In the genomic region with DNA sequence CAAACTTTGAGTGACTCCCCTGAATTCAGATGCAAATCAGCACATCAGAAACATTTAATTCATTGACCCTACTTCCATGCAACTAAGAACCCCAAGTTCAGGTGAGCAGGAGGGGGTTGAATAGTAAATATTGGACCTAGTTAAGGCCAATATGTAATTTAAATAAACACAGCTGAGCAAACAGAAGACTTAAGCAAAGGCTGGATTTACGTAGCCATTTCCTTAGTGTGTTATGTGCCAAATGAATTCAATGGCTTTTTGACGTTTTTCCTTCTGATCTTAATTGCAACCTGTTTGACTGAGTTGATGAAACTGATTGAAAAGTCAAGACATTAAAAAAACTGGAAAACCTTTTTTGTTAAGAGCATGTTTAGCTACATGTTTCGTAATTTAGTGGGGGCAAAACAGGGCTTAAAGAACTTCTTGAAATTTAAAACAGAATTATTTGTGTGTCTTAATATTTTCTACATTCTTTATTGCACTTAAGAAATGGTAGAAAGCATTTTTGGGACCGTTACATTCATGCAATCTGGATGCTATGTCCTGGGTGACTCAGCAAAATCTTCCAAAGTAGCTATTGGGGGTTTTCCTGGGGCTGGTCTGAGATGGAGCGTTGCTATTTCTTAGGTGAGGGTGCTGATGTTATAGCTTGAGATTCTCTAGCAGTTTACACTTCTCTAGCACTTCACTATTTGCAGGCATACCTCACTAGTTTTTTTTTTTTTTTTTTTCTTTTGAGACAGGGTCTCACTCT, we compare ENCODE assay signal across 12 cellular contexts. TPM values are rescaled to one million over a fixed set of nuclear protein-coding genes. Genes with fewer than 3 reads are reported as not detected.
A peak's percentile ranks its signal among the peaks of the same experiment; 100 is the strongest.
DNase-seq lines count a peak whose midpoint lies in the region; ATAC-seq, FAIRE-seq and TF ChIP-seq lines count a peak whose summit lies in the region.
"Had no signal": no experiment of that assay in that cellular context is flagged by ENCODE, and none has a peak within 500 bp of the region (broad histone marks: within the 10 kb centered on the region; RNA-seq: fewer than 3 reads in every experiment).

No MANE protein-coding gene starts in this region.

- in situ Hi-C loops in IMR-90 (cut with MboI; ENCODE audit: low sequenced_read_pairs): no loop called here

- H3K9me3 ChIP-seq in IMR-90 (ENCODE audit: control insufficient read depth, insufficient read depth, low read length): no peaks in the 10 kb centered on the region; the same call in 1 of the 2 replicates
- no peaks in the 10 kb centered on the region for H3K9me3 ChIP-seq in endothelial cell of umbilical vein (replicated peaks; ENCODE audit: control insufficient read depth, insufficient read depth, low read length)
- H3K9me3 ChIP-seq: vagina had no signal

- no peak overlapping the region for H3K4me3 Mint-ChIP-seq in activated T-cell treated with anti-CD3 and anti-CD28 coated beads, Interleukin-2, amount 50 U/mL, for 4 hours
- H3K4me3 Mint-ChIP-seq: activated CD4-positive, alpha-beta T cell treated with anti-CD3 and anti-CD28 coated beads, Interleukin-2, amount 10 ng/mL, durations not matched to agents 7 days and 5 days; neural crest cell had no signal

- BruUV-seq in IMR-90 (replicated peaks; lab: Mats Ljungman, UMichigan): no TSS peak
- no TSS peak for BruUV-seq in endothelial cell of umbilical vein (replicated peaks; lab: Mats Ljungman, UMichigan)

- H3K9me1 ChIP-seq in IMR-90 (ENCODE audit: insufficient read depth, low read length): peaks cover 4% of the 10 kb centered on the region; the same call in 1 of the 2 replicates
- no peaks in the 10 kb centered on the region for H3K9me1 ChIP-seq in endothelial cell of umbilical vein (replicated peaks; ENCODE audit: control insufficient read depth, extremely low read depth, insufficient read depth, low read length)

- peak; percentile 37 for DNase-seq in A172 (ENCODE audit: low spot score)
- peak; percentile 71 for DNase-seq in IMR-90
- DNase-seq in NCI-H748 treated with DMSO at 0.1 percent for 48 hours (lab: John Stamatoyannopoulos, UW): peak; percentile 94
- peak; percentile 89 for DNase-seq in endothelial cell of umbilical vein (ENCODE audit: low read depth, low spot score)
- DNase-seq in cardiac septum (ENCODE audit: low spot score): no peak
- DNase-seq in GOT3 (lab: John Stamatoyannopoulos, UW): no peak
- DNase-seq in activated T-cell treated with anti-CD3 and anti-CD28 coated beads, Interleukin-2, amount 50 U/mL, for 4 hours: no peak
- DNase-seq in OCI-M2 (lab: John Stamatoyannopoulos, UW; ENCODE audit: unreplicated experiment): no peak
- DNase-seq: activated CD4-positive, alpha-beta T cell treated with anti-CD3 and anti-CD28 coated beads, Interleukin-2, amount 10 ng/mL, durations not matched to agents 7 days and 5 days; T-helper 1 cell had no signal

- no peak overlapping the region for H2AK5ac ChIP-seq in IMR-90 (ENCODE audit: low read depth, low read length)

- H3K9ac ChIP-seq in IMR-90 (ENCODE audit: low read depth, low read length) (no peak overlapping the region), endothelial cell of umbilical vein (replicated peaks; ENCODE audit: extremely low read depth, insufficient read depth, low read length) (no peak overlapping the region)

- H3K27ac ChIP-seq in IMR-90 (ENCODE audit: insufficient read depth, low read length) (peak overlapping the region; percentile 14; the same call in 1 of the 2 replicates), endothelial cell of umbilical vein (ENCODE audit: insufficient read depth, low read depth, low read length) (no peak overlapping the region)
- H3K27ac ChIP-seq: vagina had no signal

- H3K4me2 ChIP-seq in IMR-90 (ENCODE audit: low read depth, low read length): no peak overlapping the region
- H3K4me2 ChIP-seq in endothelial cell of umbilical vein (ENCODE audit: insufficient read depth, low read length): no peak overlapping the region

- H3K14ac ChIP-seq in IMR-90 (replicated peaks; ENCODE audit: low read depth, low read length): 0 out of 2 replicates have a peak overlapping the region, but pooled peaks have one; percentile 69

- peak overlapping the region; percentile 76; the same call in 1 of the 2 replicates for H2BK20ac ChIP-seq in IMR-90 (ENCODE audit: low read depth, low read length)

- TF ChIP-seq POLR2A in IMR-90 (IDR thresholded peaks at IDR 0.05; ENCODE audit: low read depth, low read length) (no peak), endothelial cell of umbilical vein (IDR thresholded peaks at IDR 0.05; ENCODE audit: low read depth, low read length) (no peak)

- dilution Hi-C loops in IMR-90 (cut with HindIII; ENCODE audit: low sequenced_read_pairs, unreplicated experiment): no loop called here
- dilution Hi-C loops in endothelial cell of umbilical vein (cut with MboI; ENCODE audit: extremely low pct_ligation_motif_present, low sequenced_read_pairs): no loop called here

- no peak overlapping the region; the same call in 2 of the 3 replicates for H2BK15ac ChIP-seq in IMR-90 (ENCODE audit: low read depth, low read length)

- no peaks in the 10 kb centered on the region for H4K20me1 ChIP-seq in IMR-90 (ENCODE audit: insufficient read depth, low read length)
- H4K20me1 ChIP-seq in endothelial cell of umbilical vein (replicated peaks; ENCODE audit: control insufficient read depth, extremely low read depth, insufficient read depth, low read length): no peaks in the 10 kb centered on the region

- H2AK9ac ChIP-seq in IMR-90 (replicated peaks; ENCODE audit: low read depth, low read length, poor library complexity): no peak overlapping the region

- 20% methylated on average over 1 of the region's 5 CpGs; no CpG with 5 or more reads in 1 of the 2 experiments for WGBS in IMR-90 (ENCODE audit: extremely low coverage in 2 of 2, insufficient read length in 1 of 2), 2 experiments

- 0 out of 2 replicates have a peak overlapping the region, but pooled peaks have one; percentile 23 for H4K91ac ChIP-seq in IMR-90 (ENCODE audit: insufficient read depth, low read depth, low read length)

- H3K79me1 ChIP-seq in IMR-90 (ENCODE audit: low read depth in 1 of 2, low read length in 2 of 2): no peaks in the 10 kb centered on the region

- TF ChIP-seq CTCF in IMR-90 (conservative IDR thresholded peaks at IDR 0.05; ENCODE audit: low read depth, low read length): no peak
- no peak for TF ChIP-seq CTCF in endothelial cell of umbilical vein (IDR thresholded peaks at IDR 0.05; ENCODE audit: extremely low read depth in 1 of 2, insufficient read depth in 1 of 2, low read depth in 1 of 2, low read length in 2 of 2)

- H3K27me3 ChIP-seq in IMR-90 (ENCODE audit: control insufficient read depth, insufficient read depth, low read length) (no peaks in the 10 kb centered on the region), endothelial cell of umbilical vein (ENCODE audit: control insufficient read depth in 2 of 2, insufficient read depth in 2 of 2, low read length in 2 of 2) (no peaks in the 10 kb centered on the region)
- H3K27me3 ChIP-seq: vagina had no signal

- no peak overlapping the region for H3K4me3 ChIP-seq in IMR-90 (ENCODE audit: insufficient read depth, low read depth, low read length)
- H3K4me3 ChIP-seq in endothelial cell of umbilical vein (replicated peaks in 1 of 3; ENCODE audit: insufficient read depth in 1 of 3, low read depth in 1 of 3, low read length in 3 of 3): no peak overlapping the region
- H3K4me3 ChIP-seq: vagina had no signal

- H4K8ac ChIP-seq in IMR-90 (ENCODE audit: low read depth in 2 of 2, low read length in 2 of 2): peak overlapping the region; percentile 19 to 41; a peak in 2 of 4 replicates

- H3K4me1 ChIP-seq in IMR-90 (ENCODE audit: control insufficient read depth, insufficient read depth, low read length): peaks cover 5% of the 10 kb centered on the region; the same call in 1 of the 2 replicates
- H3K4me1 ChIP-seq in endothelial cell of umbilical vein (ENCODE audit: control insufficient read depth, extremely low read depth, insufficient read depth, low read length): no peaks in the 10 kb centered on the region
- H3K4me1 ChIP-seq: vagina had no signal

- no peaks in the 10 kb centered on the region for H3K4me1 Mint-ChIP-seq in activated T-cell treated with anti-CD3 and anti-CD28 coated beads, Interleukin-2, amount 50 U/mL, for 4 hours (ENCODE audit: low read depth)
- H3K4me1 Mint-ChIP-seq: activated CD4-positive, alpha-beta T cell treated with anti-CD3 and anti-CD28 coated beads, Interleukin-2, amount 10 ng/mL, durations not matched to agents 7 days and 5 days had no signal

- H3K79me2 ChIP-seq in endothelial cell of umbilical vein (ENCODE audit: control insufficient read depth, insufficient read depth, low read length): no peaks in the 10 kb centered on the region

- no peak for TF ChIP-seq RAD21 in IMR-90 (IDR thresholded peaks at IDR 0.05; ENCODE audit: low read length)

- POLR2A ChIA-PET in IMR-90 (lab: Charles Lee; ENCODE audit: unreplicated experiment): no interaction called here
- POLR2A ChIA-PET in endothelial cell of umbilical vein (lab: Charles Lee): no interaction called here

- peak overlapping the region; percentile 47 for H2BK5ac ChIP-seq in IMR-90 (ENCODE audit: low read depth, low read length, poor library complexity, severe bottlenecking)

- no peaks in the 10 kb centered on the region for H3K27me3 Mint-ChIP-seq in activated T-cell treated with anti-CD3 and anti-CD28 coated beads, Interleukin-2, amount 50 U/mL, for 4 hours (ENCODE audit: low read depth)
- H3K27me3 Mint-ChIP-seq: activated CD4-positive, alpha-beta T cell treated with anti-CD3 and anti-CD28 coated beads, Interleukin-2, amount 10 ng/mL, durations not matched to agents 7 days and 5 days had no signal

- H2AFZ ChIP-seq in IMR-90 (replicated peaks; ENCODE audit: low read length, poor library complexity): no peak overlapping the region
- H2AFZ ChIP-seq in endothelial cell of umbilical vein (ENCODE audit: low read depth, low read length): no peak overlapping the region

- H3K36me3 ChIP-seq in IMR-90 (ENCODE audit: control insufficient read depth, insufficient read depth, low read length): no peaks in the 10 kb centered on the region
- H3K36me3 ChIP-seq in endothelial cell of umbilical vein (ENCODE audit: control insufficient read depth in 2 of 2, extremely low read depth in 1 of 2, insufficient read depth in 2 of 2, low read length in 2 of 2): no peaks in the 10 kb centered on the region
- H3K36me3 ChIP-seq: vagina had no signal

- CTCF ChIA-PET in IMR-90 (lab: Yijun Ruan, JAX): interaction anchor here (1.7 kb wide), 1 partner anchor 25 kb away, joined by 10 read pairs; a partner anchor contains a TSS
- CTCF ChIA-PET in endothelial cell of umbilical vein (lab: Charles Lee): interaction anchor here (0.8 to 1.3 kb wide), 3 partner anchors 13 to 55 kb away, joined by 3 read pairs; no protein-coding TSS in a partner anchor

- H3K18ac ChIP-seq in IMR-90 (ENCODE audit: low read depth, low read length): peak overlapping the region; percentile 62; the same call in 1 of the 2 replicates

- peak overlapping the region; percentile 57; the same call in 1 of the 2 replicates for H3K4ac ChIP-seq in IMR-90 (ENCODE audit: low read depth, low read length)

- no peak for FAIRE-seq in endothelial cell of umbilical vein (lab: Jason Lieb, UNC)

- no peak overlapping the region for H3K23ac ChIP-seq in IMR-90 (ENCODE audit: low read depth, low read length)

- no peaks in the 10 kb centered on the region for H3K9me3 Mint-ChIP-seq in activated T-cell treated with anti-CD3 and anti-CD28 coated beads, Interleukin-2, amount 50 U/mL, for 4 hours
- H3K9me3 Mint-ChIP-seq: activated CD4-positive, alpha-beta T cell treated with anti-CD3 and anti-CD28 coated beads, Interleukin-2, amount 10 ng/mL, durations not matched to agents 7 days and 5 days had no signal

- intact Hi-C loops in IMR-90 (cut with micrococcal nuclease) (no loop called here), endothelial cell of umbilical vein (cut with micrococcal nuclease) (no loop called here), cardiac septum (cut with DNase I) (no loop called here)

- H3K36me3 Mint-ChIP-seq in activated T-cell treated with anti-CD3 and anti-CD28 coated beads, Interleukin-2, amount 50 U/mL, for 4 hours (ENCODE audit: insufficient read depth): no peaks in the 10 kb centered on the region

- H2BK120ac ChIP-seq in IMR-90 (ENCODE audit: low read depth, low read length): peak overlapping the region; percentile 61; the same call in 1 of the 2 replicates

- no peak overlapping the region for H3K56ac ChIP-seq in IMR-90 (ENCODE audit: extremely low read depth, insufficient read depth, low read length)

- H4K5ac ChIP-seq in IMR-90 (ENCODE audit: low read depth, low read length): peak overlapping the region; percentile 18; the same call in 1 of the 2 replicates

- ATAC-seq in IMR-90 (ENCODE audit: low read depth): peak; percentile 69
- ATAC-seq in activated T-cell treated with anti-CD3 and anti-CD28 coated beads, Interleukin-2, amount 50 U/mL, for 4 hours: no peak

RNA-seq across cellular contexts. Expression of a gene that starts 25.5 kb away (rescaled TPM):
- total RNA-seq in A172 (2014; rRNA removed; shearing (Covaris generic)): 0.17 TPM in 1 of 2 replicates, not detected in the other
- total RNA-seq in IMR-90 (2012; rRNA removed) (6.6 and 8.3 TPM in 2 replicates), endothelial cell of umbilical vein (not detected in 2 replicates), cardiac septum (1.7 TPM)
- polyA plus RNA-seq in IMR-90 (2012; rRNA removed) (6.8 and 8.1 TPM in 2 replicates), endothelial cell of umbilical vein (0.01 and 0.02 TPM in 2 replicates)
- 7.4 and 17.0 TPM in 2 replicates for polyA plus RNA-seq in IMR-90 (2012; cell fraction: cytosol; rRNA removed)
- polyA plus RNA-seq in IMR-90 (2012; cell fraction: nucleus; rRNA removed; ENCODE audit: low replicate concordance): 17.7 and 50.6 TPM in 2 replicates
- polyA plus RNA-seq in endothelial cell of umbilical vein (2011; cell fraction: cytosol; rRNA removed): 0.01 TPM in 1 of 2 replicates, not detected in the other
- polyA plus RNA-seq in endothelial cell of umbilical vein (2011; cell fraction: nucleus; rRNA removed): not detected in 2 replicates
- polyA plus RNA-seq in endothelial cell of umbilical vein (2012): not detected in 2 replicates
- polyA minus RNA-seq in endothelial cell of umbilical vein: 0.10 TPM in 1 of 2 replicates, not detected in the other
- polyA minus RNA-seq in endothelial cell of umbilical vein (2011; cell fraction: cytosol; rRNA and poly(A)+ RNA removed): not detected
- not detected in 2 replicates for polyA minus RNA-seq in endothelial cell of umbilical vein (2011; cell fraction: nucleus; rRNA and poly(A)+ RNA removed)
- total RNA-seq in activated T-cell treated with anti-CD3 and anti-CD28 coated beads, Interleukin-2, amount 50 U/mL, for 4 hours: not detected
- total RNA-seq: activated CD4-positive, alpha-beta T cell treated with anti-CD3 and anti-CD28 coated beads, Interleukin-2, amount 10 ng/mL, durations not matched to agents 7 days and 5 days had no signal

Comparison
In these comparisons a context has a peak if more than half of its experiments do, and no peak if none do; other contexts are left out.
1. DNase-seq: peak in A172 (single experiment), IMR-90 (single experiment), NCI-H748 treated with DMSO at 0.1 percent for 48 hours (single experiment) and endothelial cell of umbilical vein (single experiment); none in cardiac septum (single experiment), GOT3 (single experiment), activated T-cell treated with anti-CD3 and anti-CD28 coated beads, Interleukin-2, amount 50 U/mL, for 4 hours (single experiment) and OCI-M2 (single experiment).